23 cellular contexts compared by ENCODE assay signal in genomic region chr16:74731853-74732477, GRCh38. TPM values are rescaled to one million over a fixed set of nuclear protein-coding genes. Genes with fewer than 3 reads are reported as not detected.
"Had no signal": no experiment of that assay in that cellular context is flagged by ENCODE, and none has a peak within 500 bp of the region (broad histone marks: within the 10 kb centered on the region; RNA-seq: fewer than 3 reads in every experiment).

No MANE protein-coding gene starts in this region.

- H3K36me3 ChIP-seq: esophagus squamous epithelium, prostate gland had no signal

- H3K4me3 ChIP-seq: esophagus squamous epithelium, lung, prostate gland, testis, tibial nerve had no signal

- H3K27ac ChIP-seq: foreskin keratinocyte, parathyroid adenoma, prostate gland, testis had no signal

- H3K4me1 ChIP-seq: parathyroid adenoma, prostate gland, testis had no signal

- H3K9me3 Mint-ChIP-seq: nephron had no signal

- H3K27me3 Mint-ChIP-seq: naive B cell had no signal

- H3K4me1 Mint-ChIP-seq: naive B cell, nephron had no signal

- ATAC-seq: foreskin keratinocyte, left colon, left ventricle myocardium superior, sciatic nerve had no signal

- H3K79me2 ChIP-seq: parathyroid adenoma had no signal

- H3K9me3 ChIP-seq: prostate gland, testis had no signal

- H2AFZ ChIP-seq: parathyroid adenoma had no signal

- H3K4me3 Mint-ChIP-seq: central memory CD8-positive, alpha-beta T cell; dendritic cell treated with granulocyte-macrophage colony-stimulating factor and Interleukin-4, amounts not matched to agents 40 ng/mL and 50 ng/mL, for 4 days; nephron had no signal

- FAIRE-seq: colon had no signal

- DNase-seq: esophagus squamous epithelium; foreskin keratinocyte; left colon; left ventricle myocardium superior; mesenchymal stem cell; midbrain; naive B cell; occipital lobe; retina; stimulated activated CD4-positive, alpha-beta T cell treated with anti-CD3 and anti-CD28 coated beads, Interleukin-2, amount 100 ng/mL, for 24 hours; stimulated activated CD4-positive, alpha-beta T cell treated with anti-CD3 and anti-CD28 coated beads, Interleukin-4, amount 100 ng/mL, for 4 hours; stimulated activated naive CD4-positive, alpha-beta T cell treated with Interleukin-2 at 50 U/mL for 16 hours; testis had no signal

- H3K27ac Mint-ChIP-seq: dendritic cell treated with granulocyte-macrophage colony-stimulating factor and Interleukin-4, amounts not matched to agents 40 ng/mL and 50 ng/mL, for 4 days; nephron had no signal

- H3K9ac ChIP-seq: parathyroid adenoma had no signal

- H3K27me3 ChIP-seq: foreskin keratinocyte, testis, tibial nerve had no signal

RNA-seq across cellular contexts. Expression of gene FA2H, which starts 42.7 kb away (rescaled TPM):
- total RNA-seq: skeletal muscle tissue had no signal
